Comparison of ENCODE assay signal across 11 cellular contexts in the genomic region with DNA sequence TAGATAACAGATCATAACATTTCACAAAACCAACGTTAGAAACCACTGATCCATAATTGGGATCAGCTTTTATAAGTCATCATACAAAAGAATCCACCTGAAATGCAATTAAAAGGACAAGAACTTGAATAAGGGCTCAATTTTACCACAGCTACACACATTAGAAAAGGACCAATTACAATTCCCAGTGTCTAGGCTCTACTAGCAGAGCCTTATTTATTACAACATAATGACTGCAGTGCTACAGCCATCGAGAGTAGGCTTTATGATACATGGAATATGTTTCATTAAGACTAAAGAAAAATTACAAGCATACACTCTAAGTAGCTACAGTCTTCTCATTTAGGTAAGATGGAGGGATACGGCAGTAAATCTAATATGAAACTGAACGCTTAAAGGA. TPM values are rescaled to one million over a fixed set of nuclear protein-coding genes. Genes with fewer than 3 reads are reported as not detected.
DNase-seq lines count a peak whose midpoint lies in the region; ATAC-seq and TF ChIP-seq lines count a peak whose summit lies in the region.
"Had no signal": no experiment of that assay in that cellular context is flagged by ENCODE, and none has a peak within 500 bp of the region (broad histone marks: within the 10 kb centered on the region; RNA-seq: fewer than 3 reads in every experiment).

No MANE protein-coding gene starts in this region.

- H3K36me3 Mint-ChIP-seq in endothelial cell (ENCODE audit: low read depth, unreplicated experiment) = no peaks in the 10 kb centered on the region

- peaks cover 23% of the 10 kb centered on the region for H3K4me1 Mint-ChIP-seq in endothelial cell (ENCODE audit: unreplicated experiment)

- no peaks in the 10 kb centered on the region for H3K27me3 Mint-ChIP-seq in endothelial cell (ENCODE audit: unreplicated experiment)

- no peaks in the 10 kb centered on the region for H3K9me3 Mint-ChIP-seq in endothelial cell (ENCODE audit: unreplicated experiment)

- H3K79me2 ChIP-seq in hepatocyte = peaks cover 88% of the 10 kb centered on the region

- H2AFZ ChIP-seq in hepatocyte = no peak overlapping the region

- no peak for TF ChIP-seq CTCF in right atrium auricular region (IDR thresholded peaks at IDR 0.05)
- no peak for TF ChIP-seq CTCF in RWPE2 (IDR thresholded peaks at IDR 0.05; ENCODE audit: poor library complexity, severe bottlenecking)
- TF ChIP-seq CTCF in hepatocyte (IDR thresholded peaks at IDR 0.05; ENCODE audit: poor library complexity) = no peak
- TF ChIP-seq CTCF in endothelial cell (IDR thresholded peaks at IDR 0.05; ENCODE audit: unreplicated experiment) = no peak

- intact Hi-C loops in Right ventricle myocardium inferior (cut with DNase I) = loop anchor here (10.0 kb wide), 1 partner anchor 942 kb away; the partner anchor contains the start of gene SPRY2

- peak overlapping the region; percentile 17 to 32 for H3K27ac ChIP-seq in right atrium auricular region
- peak overlapping the region; percentile 11 for H3K27ac ChIP-seq in RWPE2 (ENCODE audit: poor library complexity, severe bottlenecking)
- H3K27ac ChIP-seq in hepatocyte = peak overlapping the region; percentile 29
- H3K27ac ChIP-seq in thymus (ENCODE audit: low read depth) = no peak overlapping the region

- no peak overlapping the region for H3K4me3 Mint-ChIP-seq in endothelial cell (ENCODE audit: unreplicated experiment)

- DNase-seq in right atrium auricular region (ENCODE audit: low spot score) (no peak), Right ventricle myocardium inferior (ENCODE audit: missing footprints) (no peak), RWPE2 (ENCODE audit: low spot score) (no peak), hepatocyte (ENCODE audit: low spot score) (no peak), endothelial cell (ENCODE audit: low spot score) (no peak), HPDE6-E6E7 (ENCODE audit: extremely low spot score) (no peak), NCI-H1436 (lab: John Stamatoyannopoulos, UW) (no peak)
- DNase-seq: activated CD4-positive, CD25-positive, alpha-beta regulatory T cell; NCI-H446 treated with DMSO at 0.1 percent for 48 hours had no signal

- ATAC-seq in Right ventricle myocardium inferior = no peak
- ATAC-seq in RWPE2 (ENCODE audit: low read depth) = no peak
- ATAC-seq: gastroesophageal sphincter had no signal

- peaks cover 0 to 58% of the 10 kb centered on the region in 2 donors for H3K4me1 ChIP-seq in right atrium auricular region
- peaks cover 29% of the 10 kb centered on the region for H3K4me1 ChIP-seq in RWPE2 (ENCODE audit: insufficient read depth, poor library complexity, severe bottlenecking)
- H3K4me1 ChIP-seq in hepatocyte (ENCODE audit: insufficient read depth) = peaks cover 39% of the 10 kb centered on the region
- peaks cover 20% of the 10 kb centered on the region for H3K4me1 ChIP-seq in thymus (ENCODE audit: control insufficient read depth, insufficient read depth, low read length)

- H3K9me3 ChIP-seq in right atrium auricular region (no peaks in the 10 kb centered on the region), RWPE2 (ENCODE audit: severe bottlenecking) (no peaks in the 10 kb centered on the region), hepatocyte (ENCODE audit: low read depth) (no peaks in the 10 kb centered on the region), thymus (ENCODE audit: control insufficient read depth) (no peaks in the 10 kb centered on the region)
- H3K9me3 ChIP-seq: gastroesophageal sphincter had no signal

- peak overlapping the region; percentile 80 for H3K4me2 ChIP-seq in hepatocyte

- 47% methylated on average over 4 of the region's 4 CpGs for WGBS in hepatocyte (ENCODE audit: low lambda C conversion rate, missing lambda C conversion rate)
- WGBS in thymus = 82% methylated on average over 4 of the region's 4 CpGs

- H3K4me3 ChIP-seq in right atrium auricular region (no peak overlapping the region), RWPE2 (ENCODE audit: severe bottlenecking) (no peak overlapping the region), hepatocyte (peak overlapping the region; percentile 89), thymus (ENCODE audit: low read length) (peak overlapping the region; percentile 9)

- H3K27ac Mint-ChIP-seq in endothelial cell (ENCODE audit: unreplicated experiment) = no peak overlapping the region

- no peaks in the 10 kb centered on the region for H3K36me3 ChIP-seq in right atrium auricular region
- peaks cover 40% of the 10 kb centered on the region for H3K36me3 ChIP-seq in RWPE2 (ENCODE audit: low read depth)
- no peaks in the 10 kb centered on the region for H3K36me3 ChIP-seq in hepatocyte (replicated peaks; ENCODE audit: insufficient read depth, low read depth)
- no peaks in the 10 kb centered on the region for H3K36me3 ChIP-seq in thymus (ENCODE audit: control insufficient read depth, insufficient read depth)

- peaks cover 50% of the 10 kb centered on the region for H4K20me1 ChIP-seq in hepatocyte (ENCODE audit: insufficient read depth, poor library complexity, severe bottlenecking)

- no peaks in the 10 kb centered on the region for H3K9me2 ChIP-seq in hepatocyte (replicated peaks; ENCODE audit: insufficient read depth)

- H3K27me3 ChIP-seq in right atrium auricular region (no peaks in the 10 kb centered on the region), RWPE2 (ENCODE audit: insufficient read depth, poor library complexity, severe bottlenecking) (no peaks in the 10 kb centered on the region), hepatocyte (no peaks in the 10 kb centered on the region), thymus (ENCODE audit: control insufficient read depth, insufficient read depth) (no peaks in the 10 kb centered on the region)
- H3K27me3 ChIP-seq: gastroesophageal sphincter had no signal

RNA-seq across cellular contexts. Expression of gene RBM26, which starts 2.9 kb away (rescaled TPM):
- 10 to 100 TPM; 19.0 to 19.1 TPM for total RNA-seq in right atrium auricular region
- total RNA-seq in Right ventricle myocardium inferior = 19.2 TPM
- 38.8 and 45.9 TPM in 2 replicates for total RNA-seq in hepatocyte
- 17.5 and 19.3 TPM in 2 replicates for polyA plus RNA-seq in hepatocyte
- 52.0 TPM for polyA plus RNA-seq in thymus
- 49.5 TPM for total RNA-seq in endothelial cell (ENCODE audit: unreplicated experiment)

Comparison
In these comparisons a context has a peak if more than half of its experiments do, and no peak if none do; other contexts are left out.
1. H3K4me3 ChIP-seq: peak in hepatocyte (single experiment) and thymus (single experiment); none in right atrium auricular region (0 of 2) and RWPE2 (single experiment).